Comparison of ENCODE assay signal across 6 cellular contexts in the genomic region with DNA sequence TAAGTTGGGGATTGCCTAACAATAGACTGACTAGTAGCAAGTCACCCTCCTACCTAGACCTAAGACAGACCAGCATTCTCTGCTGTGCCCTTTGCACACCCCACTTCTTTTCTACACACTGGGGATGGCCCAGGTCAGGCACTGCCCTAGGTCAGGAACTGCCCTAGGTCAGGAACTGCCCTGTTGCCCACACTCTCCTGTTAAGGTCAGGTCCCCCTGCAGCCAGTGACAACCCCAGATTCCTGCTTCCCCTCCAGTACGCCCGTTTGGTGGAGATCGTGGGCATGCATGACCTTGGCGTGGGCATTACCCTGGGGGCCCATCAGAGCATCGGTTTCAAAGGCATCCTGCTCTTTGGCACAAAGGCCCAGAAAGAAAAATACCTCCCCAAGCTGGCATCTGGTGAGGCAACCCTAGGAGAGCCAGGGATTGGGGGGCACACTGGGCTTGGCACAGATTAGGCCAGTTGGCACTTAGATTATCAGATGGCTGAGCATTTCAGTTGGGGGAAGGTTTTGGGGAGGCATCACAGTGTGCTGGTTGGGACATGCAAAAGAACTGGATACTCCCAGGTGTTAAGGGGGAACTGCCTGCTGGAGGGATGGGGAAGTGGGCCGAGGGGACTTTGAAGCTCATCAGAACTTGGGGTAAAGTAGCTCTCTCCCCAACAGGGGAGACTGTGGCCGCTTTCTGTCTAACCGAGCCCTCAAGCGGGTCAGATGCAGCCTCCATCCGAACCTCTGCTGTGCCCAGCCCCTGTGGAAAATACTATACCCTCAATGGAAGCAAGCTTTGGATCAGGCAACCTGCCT. TPM values are rescaled to one million over a fixed set of nuclear protein-coding genes. Genes with fewer than 3 reads are reported as not detected.
DNase-seq lines count a peak whose midpoint lies in the region; ATAC-seq and TF ChIP-seq lines count a peak whose summit lies in the region.

No MANE protein-coding gene starts in this region.

- TF ChIP-seq CTCF in RWPE1 (conservative IDR thresholded peaks at IDR 0.05; ENCODE audit: low read depth) (no peak), smooth muscle cell (IDR thresholded peaks at IDR 0.05; ENCODE audit: borderline replicate concordance, insufficient read depth, poor library complexity, severe bottlenecking) (no peak), GM10266 (IDR thresholded peaks at IDR 0.05; ENCODE audit: control insufficient read depth, insufficient read depth, low read depth, missing control alignments) (no peak)

- no peaks in the 10 kb centered on the region for H3K9me3 ChIP-seq in smooth muscle cell (replicated peaks; ENCODE audit: low read depth)

- H3K27ac ChIP-seq in RWPE1 (peak overlapping the region; percentile 99), epithelial cell of prostate (peak overlapping the region; percentile 98), smooth muscle cell (ENCODE audit: low read depth) (peak overlapping the region; percentile 19)

- WGBS in smooth muscle cell (ENCODE audit: low lambda C conversion rate): 98% methylated on average over 10 of the region's 10 CpGs

- POLR2A ChIA-PET in RWPE1 (lab: Yijun Ruan, JAX; ENCODE audit: low non-redundant PET): interaction anchor here (1.0 to 1.7 kb wide), 3 partner anchors 11 to 20 kb away, joined by 3 to 6 read pairs (median 6); no protein-coding TSS in a partner anchor

- CTCF ChIA-PET in RWPE1 (lab: Yijun Ruan, JAX): interaction anchor here (0.5 to 1.1 kb wide), 5 partner anchors 17 to 115 kb away, joined by 3 to 4 read pairs (median 3); a partner anchor contains a TSS

- no peak for ATAC-seq in GM21717 (IDR thresholded peaks at IDR 0.05; ENCODE audit: unreplicated experiment)

- peaks cover 54% of the 10 kb centered on the region for H4K20me1 ChIP-seq in smooth muscle cell (ENCODE audit: low read depth)

- H3K79me2 ChIP-seq in smooth muscle cell (ENCODE audit: low read depth): peaks cover 11% of the 10 kb centered on the region

- peak overlapping the region; percentile 82 for H3K4me3 ChIP-seq in smooth muscle cell

- no peak overlapping the region for H2AFZ ChIP-seq in smooth muscle cell (ENCODE audit: low read depth)

- no peaks in the 10 kb centered on the region for H3K36me3 ChIP-seq in smooth muscle cell (ENCODE audit: low read depth)

- H3K4me1 ChIP-seq in smooth muscle cell (ENCODE audit: low read depth): peaks cover 31% of the 10 kb centered on the region

- peak overlapping the region; percentile 96 for H3K4me2 ChIP-seq in smooth muscle cell

- DNase-seq in RWPE1 (ENCODE audit: low spot score) (no peak), epithelial cell of prostate (ENCODE audit: low read depth, low spot score) (no peak), smooth muscle cell (lab: John Stamatoyannopoulos, UW; ENCODE audit: unreplicated experiment) (no peak), GM10266 (ENCODE audit: extremely low spot score) (no peak), SIG-M5 (lab: John Stamatoyannopoulos, UW) (no peak)

- H3F3A ChIP-seq in smooth muscle cell (ENCODE audit: low read depth): peaks cover 19% of the 10 kb centered on the region

- H3K9ac ChIP-seq in smooth muscle cell (ENCODE audit: low read depth): no peak overlapping the region

- no peaks in the 10 kb centered on the region for H3K27me3 ChIP-seq in smooth muscle cell (ENCODE audit: low read depth)

RNA-seq across cellular contexts. Expression of a gene that starts 1.7 kb away (rescaled TPM):
- 136 and 185 TPM in 2 replicates for total RNA-seq in smooth muscle cell
- polyA plus RNA-seq in smooth muscle cell: 331 and 541 TPM in 2 replicates

RNA-seq across cellular contexts. Expression of a gene that starts 1.9 kb away (rescaled TPM):
- total RNA-seq in smooth muscle cell: 9.4 and 12.3 TPM in 2 replicates
- 2.3 and 4.2 TPM in 2 replicates for polyA plus RNA-seq in smooth muscle cell

RNA-seq across cellular contexts. Expression of a gene that starts 12.8 kb away (rescaled TPM):
- total RNA-seq in smooth muscle cell: 26.1 and 31.8 TPM in 2 replicates
- polyA plus RNA-seq in smooth muscle cell: 46.7 and 49.6 TPM in 2 replicates

RNA-seq across cellular contexts. Expression of a gene that starts 17.8 kb away (rescaled TPM):
- total RNA-seq in smooth muscle cell: 41.6 and 48.5 TPM in 2 replicates
- 33.8 and 46.5 TPM in 2 replicates for polyA plus RNA-seq in smooth muscle cell

RNA-seq across cellular contexts. Expression of a gene that starts 20.8 kb away (rescaled TPM):
- 305 and 363 TPM in 2 replicates for total RNA-seq in smooth muscle cell
- 725 and 735 TPM in 2 replicates for polyA plus RNA-seq in smooth muscle cell

Comparison
In these comparisons a context has a peak if more than half of its experiments do, and no peak if none do; other contexts are left out.
1. H3K27ac ChIP-seq: peak in every context shown above with its lines; median percentile 99 in RWPE1; 98 in epithelial cell of prostate; 19 in smooth muscle cell.